15 cellular contexts compared by ENCODE assay signal in genomic region chr1:37809942-37810341, GRCh38. TPM values are rescaled to one million over a fixed set of nuclear protein-coding genes. Genes with fewer than 3 reads are reported as not detected.
DNase-seq lines count a peak whose midpoint lies in the region; ATAC-seq and TF ChIP-seq lines count a peak whose summit lies in the region.
"Had no signal": no experiment of that assay in that cellular context is flagged by ENCODE, and none has a peak within 500 bp of the region (broad histone marks: within the 10 kb centered on the region; RNA-seq: fewer than 3 reads in every experiment).

No MANE protein-coding gene starts in this region.

- peaks cover 14% of the 10 kb centered on the region for H3K4me1 ChIP-seq in mesenchymal stem cell (ENCODE audit: control insufficient read depth, insufficient read depth, low read depth, low read length)

- H3K79me1 ChIP-seq in mesenchymal stem cell (replicated peaks; ENCODE audit: low read length, poor library complexity, severe bottlenecking) = peaks cover 39% of the 10 kb centered on the region

- H3K9me3 ChIP-seq in mesenchymal stem cell (ENCODE audit: control insufficient read depth, low read length) = no peaks in the 10 kb centered on the region
- H3K9me3 ChIP-seq: breast epithelium, SJCRH30 had no signal

- no peaks in the 10 kb centered on the region for H3K27me3 ChIP-seq in mesenchymal stem cell (ENCODE audit: control insufficient read depth in 1 of 2, insufficient read depth in 1 of 2, low read length in 2 of 2)
- no peaks in the 10 kb centered on the region for H3K27me3 ChIP-seq in H7 (ENCODE audit: control insufficient read depth, insufficient read depth, low read length)
- H3K27me3 ChIP-seq: breast epithelium, SJCRH30 had no signal

- no peak overlapping the region for H2BK12ac ChIP-seq in mesenchymal stem cell (ENCODE audit: low read length in 2 of 2)

- peak overlapping the region; percentile 91 for H3K9ac ChIP-seq in mesenchymal stem cell (ENCODE audit: low read length)
- H3K9ac ChIP-seq: KMS-11 had no signal

- no peak for DNase-seq in activated CD8-positive, alpha-beta memory T cell treated with anti-CD3 and anti-CD28 coated beads, Interleukin-2, amount 10 ng/mL, durations not matched to agents 7 days and 5 days
- no peak for DNase-seq in activated CD8-positive, alpha-beta memory T cell treated with anti-CD3 and anti-CD28 coated beads, Interleukin-2, amount 50 U/mL, for 48 hours
- DNase-seq in activated naive CD8-positive, alpha-beta T cell treated with anti-CD3 and anti-CD28 coated beads, Interleukin-2, amount 10 ng/mL, durations not matched to agents 7 days and 5 days = no peak
- no peak for DNase-seq in mesenchymal stem cell
- DNase-seq in stimulated activated naive B cell treated with anti-CD40 and anti-IgM and Interleukin-4, amounts not matched to agents 10 μg/mL and 1 μg/mL and 100 μg/mL, for 72 hours = no peak
- DNase-seq in erythroblast (lab: John Stamatoyannopoulos, UW) = no peak
- DNase-seq in H7 = no peak
- no peak for DNase-seq in occipital lobe (lab: John Stamatoyannopoulos, UW)
- DNase-seq: activated CD4-positive, alpha-beta T cell treated with anti-CD3 and anti-CD28 coated beads, Interleukin-2, amount 50 U/mL, for 48 hours; activated gamma-delta T cell treated with Interleukin-2 at 50 U/mL for 16 hours; NCI-H1436 treated with DMSO at 0.1 percent for 48 hours; SJCRH30 had no signal

- no peak overlapping the region for H3K4me3 Mint-ChIP-seq in activated CD8-positive, alpha-beta memory T cell treated with anti-CD3 and anti-CD28 coated beads, Interleukin-2, amount 10 ng/mL, durations not matched to agents 7 days and 5 days
- no peak overlapping the region for H3K4me3 Mint-ChIP-seq in activated naive CD8-positive, alpha-beta T cell treated with anti-CD3 and anti-CD28 coated beads, Interleukin-2, amount 10 ng/mL, durations not matched to agents 7 days and 5 days
- H3K4me3 Mint-ChIP-seq in stimulated activated naive B cell treated with anti-CD40 and anti-IgM and Interleukin-4, amounts not matched to agents 10 μg/mL and 1 μg/mL and 100 μg/mL, for 72 hours = peak overlapping the region in 1 of 2 donors; percentile 39

- no peak overlapping the region for H3K18ac ChIP-seq in mesenchymal stem cell (ENCODE audit: low read depth in 1 of 2, low read length in 2 of 2)

- CTCF ChIA-PET in activated CD8-positive, alpha-beta memory T cell treated with anti-CD3 and anti-CD28 coated beads, Interleukin-2, amount 10 ng/mL, durations not matched to agents 7 days and 5 days (lab: Charles Lee) = interaction anchor here (0.5 kb wide), 1 partner anchor 51 kb away, joined by 3 read pairs; no protein-coding TSS in a partner anchor

- H4K91ac ChIP-seq in mesenchymal stem cell (ENCODE audit: low read length) = no peak overlapping the region

- 79% methylated on average over 2 of the region's 2 CpGs for whole genome bisulfite sequencing in mesenchymal stem cell

- H3K4me3 ChIP-seq in mesenchymal stem cell (ENCODE audit: insufficient read depth in 1 of 2, low read depth in 1 of 2, low read length in 2 of 2) (peak overlapping the region in 1 of 2 experiments; percentile 87), H7 (ENCODE audit: insufficient read depth, low read depth, low read length) (no peak overlapping the region)

- no peak overlapping the region for H2BK5ac ChIP-seq in mesenchymal stem cell (ENCODE audit: low read depth, low read length, poor library complexity, severe bottlenecking)

- no peak for ATAC-seq in activated CD8-positive, alpha-beta memory T cell treated with anti-CD3 and anti-CD28 coated beads, Interleukin-2, amount 10 ng/mL, durations not matched to agents 7 days and 5 days
- ATAC-seq in activated naive CD8-positive, alpha-beta T cell treated with anti-CD3 and anti-CD28 coated beads, Interleukin-2, amount 10 ng/mL, durations not matched to agents 7 days and 5 days (ENCODE audit: low read depth) = no peak
- ATAC-seq in stimulated activated naive B cell treated with anti-CD40 and anti-IgM and Interleukin-4, amounts not matched to agents 10 μg/mL and 1 μg/mL and 100 μg/mL, for 72 hours (replicated peaks) = no peak

- no peak overlapping the region for H3K4me2 ChIP-seq in mesenchymal stem cell (ENCODE audit: low read length, poor library complexity, severe bottlenecking)

- H2AK5ac ChIP-seq in mesenchymal stem cell (ENCODE audit: low read length, severe bottlenecking) = peak overlapping the region; percentile 63

- H2BK120ac ChIP-seq in mesenchymal stem cell (ENCODE audit: low read depth, low read length) = no peak overlapping the region

- no peak overlapping the region for H3K4ac ChIP-seq in mesenchymal stem cell (ENCODE audit: low read depth in 1 of 2, low read length in 2 of 2)

- peak overlapping the region; percentile 11 for H3K27ac Mint-ChIP-seq in activated CD8-positive, alpha-beta memory T cell treated with anti-CD3 and anti-CD28 coated beads, Interleukin-2, amount 10 ng/mL, durations not matched to agents 7 days and 5 days
- H3K27ac Mint-ChIP-seq in activated naive CD8-positive, alpha-beta T cell treated with anti-CD3 and anti-CD28 coated beads, Interleukin-2, amount 10 ng/mL, durations not matched to agents 7 days and 5 days = peak overlapping the region; percentile 16
- peak overlapping the region; percentile 2 for H3K27ac Mint-ChIP-seq in stimulated activated naive B cell treated with anti-CD40 and anti-IgM and Interleukin-4, amounts not matched to agents 10 μg/mL and 1 μg/mL and 100 μg/mL, for 72 hours

- H3K36me3 Mint-ChIP-seq in activated CD8-positive, alpha-beta memory T cell treated with anti-CD3 and anti-CD28 coated beads, Interleukin-2, amount 10 ng/mL, durations not matched to agents 7 days and 5 days = peaks cover 20% of the 10 kb centered on the region
- H3K36me3 Mint-ChIP-seq in activated naive CD8-positive, alpha-beta T cell treated with anti-CD3 and anti-CD28 coated beads, Interleukin-2, amount 10 ng/mL, durations not matched to agents 7 days and 5 days = peaks cover 7% of the 10 kb centered on the region
- peaks cover 25 to 45% of the 10 kb centered on the region in 2 donors for H3K36me3 Mint-ChIP-seq in stimulated activated naive B cell treated with anti-CD40 and anti-IgM and Interleukin-4, amounts not matched to agents 10 μg/mL and 1 μg/mL and 100 μg/mL, for 72 hours

- H3K36me3 ChIP-seq in mesenchymal stem cell (ENCODE audit: control insufficient read depth in 1 of 2, insufficient read depth in 2 of 2, low read depth in 1 of 2, low read length in 2 of 2) = peaks cover 32 to 41% of the 10 kb centered on the region in 2 experiments
- peaks cover 14% of the 10 kb centered on the region for H3K36me3 ChIP-seq in H7 (replicated peaks; ENCODE audit: control insufficient read depth, insufficient read depth, low read length)

- H3K4me1 Mint-ChIP-seq in activated CD8-positive, alpha-beta memory T cell treated with anti-CD3 and anti-CD28 coated beads, Interleukin-2, amount 10 ng/mL, durations not matched to agents 7 days and 5 days = peaks cover 27% of the 10 kb centered on the region
- peaks cover 24% of the 10 kb centered on the region for H3K4me1 Mint-ChIP-seq in activated naive CD8-positive, alpha-beta T cell treated with anti-CD3 and anti-CD28 coated beads, Interleukin-2, amount 10 ng/mL, durations not matched to agents 7 days and 5 days
- peaks cover 25 to 65% of the 10 kb centered on the region in 2 donors for H3K4me1 Mint-ChIP-seq in stimulated activated naive B cell treated with anti-CD40 and anti-IgM and Interleukin-4, amounts not matched to agents 10 μg/mL and 1 μg/mL and 100 μg/mL, for 72 hours

- H3K23ac ChIP-seq in mesenchymal stem cell (ENCODE audit: low read length in 2 of 2) = no peak overlapping the region

- H3K27ac ChIP-seq in mesenchymal stem cell (ENCODE audit: low read length, poor library complexity, severe bottlenecking) = no peak overlapping the region
- H3K27ac ChIP-seq: HL-60, KMS-11, SJCRH30 had no signal

- no peak for TF ChIP-seq POLR2A in erythroblast (IDR thresholded peaks at IDR 0.05; ENCODE audit: low read length)

- POLR2A ChIA-PET in activated naive CD8-positive, alpha-beta T cell treated with anti-CD3 and anti-CD28 coated beads, Interleukin-2, amount 10 ng/mL, durations not matched to agents 7 days and 5 days (lab: Charles Lee) = no interaction called here

- H4K8ac ChIP-seq in mesenchymal stem cell (ENCODE audit: low read length) = no peak overlapping the region

- H3K27me3 Mint-ChIP-seq in activated CD8-positive, alpha-beta memory T cell treated with anti-CD3 and anti-CD28 coated beads, Interleukin-2, amount 10 ng/mL, durations not matched to agents 7 days and 5 days = no peaks in the 10 kb centered on the region
- H3K27me3 Mint-ChIP-seq in activated naive CD8-positive, alpha-beta T cell treated with anti-CD3 and anti-CD28 coated beads, Interleukin-2, amount 10 ng/mL, durations not matched to agents 7 days and 5 days = no peaks in the 10 kb centered on the region
- no peaks in the 10 kb centered on the region for H3K27me3 Mint-ChIP-seq in stimulated activated naive B cell treated with anti-CD40 and anti-IgM and Interleukin-4, amounts not matched to agents 10 μg/mL and 1 μg/mL and 100 μg/mL, for 72 hours

- no peak overlapping the region for H2AFZ ChIP-seq in mesenchymal stem cell (ENCODE audit: low read depth, low read length)

- no peak overlapping the region for H2BK15ac ChIP-seq in mesenchymal stem cell (ENCODE audit: low read depth, poor library complexity, severe bottlenecking)

- H3K14ac ChIP-seq in mesenchymal stem cell (ENCODE audit: low read length in 2 of 2) = no peak overlapping the region

- no peaks in the 10 kb centered on the region for H3K9me3 Mint-ChIP-seq in activated CD8-positive, alpha-beta memory T cell treated with anti-CD3 and anti-CD28 coated beads, Interleukin-2, amount 10 ng/mL, durations not matched to agents 7 days and 5 days (ENCODE audit: low read depth)
- no peaks in the 10 kb centered on the region for H3K9me3 Mint-ChIP-seq in activated naive CD8-positive, alpha-beta T cell treated with anti-CD3 and anti-CD28 coated beads, Interleukin-2, amount 10 ng/mL, durations not matched to agents 7 days and 5 days
- no peaks in the 10 kb centered on the region for H3K9me3 Mint-ChIP-seq in stimulated activated naive B cell treated with anti-CD40 and anti-IgM and Interleukin-4, amounts not matched to agents 10 μg/mL and 1 μg/mL and 100 μg/mL, for 72 hours

RNA-seq across cellular contexts. Expression of gene YRDC, which starts 1.9 kb away (rescaled TPM):
- 10 to 100 TPM; 16.4 to 28.6 TPM for total RNA-seq in activated CD8-positive, alpha-beta memory T cell treated with anti-CD3 and anti-CD28 coated beads, Interleukin-2, amount 10 ng/mL, durations not matched to agents 7 days and 5 days
- total RNA-seq in activated naive CD8-positive, alpha-beta T cell treated with anti-CD3 and anti-CD28 coated beads, Interleukin-2, amount 10 ng/mL, durations not matched to agents 7 days and 5 days = 10 to 100 TPM; 13.3 to 14.1 TPM
- 10.6 TPM for polyA plus RNA-seq in mesenchymal stem cell (2013, experiment 1 of 2)
- polyA plus RNA-seq in mesenchymal stem cell (2013, experiment 2 of 2) = 10.4 TPM
- total RNA-seq in H7 (2014; rRNA removed; shearing (Covaris generic)) = 54.3 and 61.8 TPM in 2 replicates
- total RNA-seq in occipital lobe = 14.3 TPM

RNA-seq across cellular contexts. Expression of gene C1orf122, which starts 2.4 kb away (rescaled TPM):
- total RNA-seq in activated CD8-positive, alpha-beta memory T cell treated with anti-CD3 and anti-CD28 coated beads, Interleukin-2, amount 10 ng/mL, durations not matched to agents 7 days and 5 days = 10 to 100 TPM; 19.8 to 21.9 TPM
- 10 to 100 TPM; 15.4 to 18.0 TPM for total RNA-seq in activated naive CD8-positive, alpha-beta T cell treated with anti-CD3 and anti-CD28 coated beads, Interleukin-2, amount 10 ng/mL, durations not matched to agents 7 days and 5 days
- polyA plus RNA-seq in mesenchymal stem cell (2013, experiment 1 of 2) = 60.3 TPM
- polyA plus RNA-seq in mesenchymal stem cell (2013, experiment 2 of 2) = 61.7 TPM
- total RNA-seq in H7 (2014; rRNA removed; shearing (Covaris generic)) = 70.5 and 94.7 TPM in 2 replicates
- total RNA-seq in occipital lobe = 10.3 TPM

RNA-seq across cellular contexts. Expression of gene MANEAL, which starts 16.3 kb away (rescaled TPM):
- total RNA-seq in activated CD8-positive, alpha-beta memory T cell treated with anti-CD3 and anti-CD28 coated beads, Interleukin-2, amount 10 ng/mL, durations not matched to agents 7 days and 5 days = 1 to 10 TPM; 2.6 to 4.5 TPM
- total RNA-seq in activated naive CD8-positive, alpha-beta T cell treated with anti-CD3 and anti-CD28 coated beads, Interleukin-2, amount 10 ng/mL, durations not matched to agents 7 days and 5 days = 1 to 10 TPM; 1.3 to 1.4 TPM
- polyA plus RNA-seq in mesenchymal stem cell (2013, experiment 1 of 2) = 0.32 TPM
- polyA plus RNA-seq in mesenchymal stem cell (2013, experiment 2 of 2) = 0.33 TPM
- 9.9 and 11.6 TPM in 2 replicates for total RNA-seq in H7 (2014; rRNA removed; shearing (Covaris generic))
- 30.7 TPM for total RNA-seq in occipital lobe

RNA-seq across cellular contexts. Expression of gene EPHA10, which starts 45.0 kb away (rescaled TPM):
- not detected for total RNA-seq in activated CD8-positive, alpha-beta memory T cell treated with anti-CD3 and anti-CD28 coated beads, Interleukin-2, amount 10 ng/mL, durations not matched to agents 7 days and 5 days
- not detected for total RNA-seq in activated naive CD8-positive, alpha-beta T cell treated with anti-CD3 and anti-CD28 coated beads, Interleukin-2, amount 10 ng/mL, durations not matched to agents 7 days and 5 days
- not detected for polyA plus RNA-seq in mesenchymal stem cell (2013, experiment 1 of 2)
- polyA plus RNA-seq in mesenchymal stem cell (2013, experiment 2 of 2) = under 0.01 TPM
- 0.15 and 0.21 TPM in 2 replicates for total RNA-seq in H7 (2014; rRNA removed; shearing (Covaris generic))
- 10.1 TPM for total RNA-seq in occipital lobe
- total RNA-seq: SJCRH30 had no signal

RNA-seq across cellular contexts. Expression of gene MTF1, which starts 49.5 kb away (rescaled TPM):
- 10 to 100 TPM; 26.4 to 29.3 TPM for total RNA-seq in activated CD8-positive, alpha-beta memory T cell treated with anti-CD3 and anti-CD28 coated beads, Interleukin-2, amount 10 ng/mL, durations not matched to agents 7 days and 5 days
- total RNA-seq in activated naive CD8-positive, alpha-beta T cell treated with anti-CD3 and anti-CD28 coated beads, Interleukin-2, amount 10 ng/mL, durations not matched to agents 7 days and 5 days = 10 to 100 TPM; 21.7 to 28.2 TPM
- 5.5 TPM for polyA plus RNA-seq in mesenchymal stem cell (2013, experiment 1 of 2)
- polyA plus RNA-seq in mesenchymal stem cell (2013, experiment 2 of 2) = 5.3 TPM
- total RNA-seq in H7 (2014; rRNA removed; shearing (Covaris generic)) = 2.7 and 2.9 TPM in 2 replicates
- 3.1 TPM for total RNA-seq in occipital lobe
